8 cellular contexts compared by ENCODE assay signal in genomic region chr11:61792310-61793083, GRCh38. TPM values are rescaled to one million over a fixed set of nuclear protein-coding genes. Genes with fewer than 3 reads are reported as not detected.
DNase-seq lines count a peak whose midpoint lies in the region; ATAC-seq and TF ChIP-seq lines count a peak whose summit lies in the region.

Gene FEN1, plus strand, starts transcription at chr11:61792911. Its CDS starts 2,451 bp downstream, at chr11:61795362.
Gene TMEM258, minus strand, starts transcription at chr11:61792599. Its CDS starts 41 bp downstream, at chr11:61792558.

- peak; percentile 84 to 100 (median 97) for DNase-seq in C1 segment of cervical spinal cord (lab: John Stamatoyannopoulos, UW)
- peak; percentile 94 for DNase-seq in NCI-H748 (lab: John Stamatoyannopoulos, UW; ENCODE audit: unreplicated experiment)
- DNase-seq in activated CD4-positive, alpha-beta T cell treated with anti-CD3 and anti-CD28 coated beads, Interleukin-2, amount 50 U/mL, for 4 hours, result peak; percentile 77 to 79
- peak; percentile 96 for DNase-seq in dermis blood vessel endothelial cell
- DNase-seq in right lobe of liver, result peak; percentile 89 to 92 (median 91)
- DNase-seq in stimulated activated CD4-positive, alpha-beta T cell treated with anti-CD3 and anti-CD28 coated beads, Interleukin-4, amount 100 ng/mL, for 24 hours, result peak; percentile 90

- intact Hi-C loops in right lobe of liver (cut with DNase I), result loop anchor here (10.0 kb wide), 2 partner anchors 152 to 282 kb away; no protein-coding TSS in a partner anchor

- ATAC-seq in GM19372 (IDR thresholded peaks at IDR 0.05; ENCODE audit: low read depth, unreplicated experiment) (peak; percentile 81), HG03521 (IDR thresholded peaks at IDR 0.05; ENCODE audit: unreplicated experiment) (peak; percentile 80), right lobe of liver (peak; percentile 86 to 92 (median 91))

- H3K4me1 ChIP-seq in right lobe of liver, result peaks cover 0 to 16% (median 3%) of the 10 kb centered on the region in 4 donors

- TF ChIP-seq POLR2A in right lobe of liver (IDR thresholded peaks at IDR 0.05), result peak; percentile 64

- peak within 1 kb of the TSS; percentile 67 to 97 (median 76) for H3K4me3 ChIP-seq in right lobe of liver

- H3K27me3 ChIP-seq in right lobe of liver, result no peaks in the 10 kb centered on the region

- peak within 1 kb of the TSS; percentile 97 to 98 (median 98) for H3K27ac ChIP-seq in right lobe of liver

- peaks cover 0 to 25% (median 12%) of the 10 kb centered on the region in 4 donors for H3K36me3 ChIP-seq in right lobe of liver

- TF ChIP-seq CTCF in right lobe of liver (IDR thresholded peaks at IDR 0.05), result peak in 1 of 4 donors; percentile 16

- no peaks in the 10 kb centered on the region for H3K9me3 ChIP-seq in right lobe of liver

- WGBS in right lobe of liver (ENCODE audit: insufficient coverage, low coverage, low lambda C conversion rate, missing lambda C conversion rate), result 0% methylated on average over 10 of the region's 61 CpGs

RNA-seq across cellular contexts. Expression of gene FEN1, which starts in this region (rescaled TPM):
- 27.4 and 48.5 TPM in 2 replicates for total RNA-seq in dermis blood vessel endothelial cell
- total RNA-seq in right lobe of liver, result 10 to 100 TPM in 2 of 6 experiments, 1 to 10 TPM in 4; 4.0 to 13.3 (median 5.4) TPM

RNA-seq across cellular contexts. Expression of gene TMEM258, which starts in this region (rescaled TPM):
- total RNA-seq in dermis blood vessel endothelial cell, result 27.9 and 41.0 TPM in 2 replicates
- total RNA-seq in right lobe of liver, result 10 to 100 TPM; 31.6 to 74.5 (median 55.3) TPM

Comparison
In these comparisons a context has a peak if more than half of its experiments do, and no peak if none do; other contexts are left out.
1. Peak in every context shown above with its lines: DNase-seq, ATAC-seq, H3K4me3 ChIP-seq and H3K27ac ChIP-seq.